ENCODE assay signal across 18 cellular contexts in the genomic region with DNA sequence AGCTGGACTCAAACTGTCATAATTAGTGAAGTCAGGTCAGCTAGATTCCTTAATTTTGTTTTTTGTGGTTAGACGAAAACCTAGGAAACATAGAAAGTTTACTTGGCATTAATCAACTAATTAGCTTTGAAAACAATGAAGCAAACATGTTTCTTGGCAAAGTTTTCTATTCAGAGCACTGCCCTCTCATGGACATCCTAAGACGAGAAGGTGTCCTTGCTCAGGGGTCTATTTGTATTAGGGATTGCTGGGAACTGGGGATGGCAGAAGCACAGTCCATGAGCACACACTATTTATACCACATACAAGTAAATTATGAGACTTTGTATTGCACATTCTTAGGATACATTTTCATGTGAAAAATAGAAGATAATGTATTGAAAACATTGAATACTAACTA. TPM values are rescaled to one million over a fixed set of nuclear protein-coding genes. Genes with fewer than 3 reads are reported as not detected.
A peak's percentile ranks its signal among the peaks of the same experiment; 100 is the strongest.
DNase-seq lines count a peak whose midpoint lies in the region; ATAC-seq, FAIRE-seq and TF ChIP-seq lines count a peak whose summit lies in the region.
"Had no signal": no experiment of that assay in that cellular context is flagged by ENCODE, and none has a peak within 500 bp of the region (broad histone marks: within the 10 kb centered on the region; RNA-seq: fewer than 3 reads in every experiment).

No MANE protein-coding gene starts in this region.

- H3K9ac ChIP-seq in KMS-11 (no peak overlapping the region), GM12878 (ENCODE audit: control insufficient read depth, insufficient read depth, low read length) (no peak overlapping the region)

- no peak overlapping the region for H2AFZ ChIP-seq in KMS-11 (ENCODE audit: low read depth)
- no peak overlapping the region for H2AFZ ChIP-seq in GM12878 (ENCODE audit: control insufficient read depth, low read depth, low read length)

- no peaks in the 10 kb centered on the region for H4K20me1 ChIP-seq in KMS-11 (ENCODE audit: insufficient read depth)
- no peaks in the 10 kb centered on the region for H4K20me1 ChIP-seq in GM12878 (ENCODE audit: control insufficient read depth, insufficient read depth)

- no peaks in the 10 kb centered on the region for H3K9me3 Mint-ChIP-seq in neural crest cell
- H3K9me3 Mint-ChIP-seq: activated T-helper 17 cell treated with anti-CD3 and anti-CD28 coated beads, Interleukin-2, amount 50 U/mL, for 72 hours; CD4-positive, alpha-beta memory T cell; IgD-negative memory B cell; memory B cell had no signal

- H3K4me2 ChIP-seq in KMS-11: no peak overlapping the region
- H3K4me2 ChIP-seq in GM12878 (ENCODE audit: control insufficient read depth, insufficient read depth): no peak overlapping the region

- H3K36me3 Mint-ChIP-seq in neural crest cell (ENCODE audit: low read depth): no peaks in the 10 kb centered on the region
- H3K36me3 Mint-ChIP-seq: IgD-negative memory B cell had no signal

- no peaks in the 10 kb centered on the region for H3K9me3 ChIP-seq in GM12878 (replicated peaks; ENCODE audit: control insufficient read depth, insufficient read depth, low read length)
- H3K9me3 ChIP-seq: sigmoid colon, suprapubic skin had no signal

- CTCF ChIA-PET in GM12878 (lab: Yijun Ruan, JAX): interaction anchor here (0.9 to 2.8 kb wide), 5 partner anchors 11 to 92 kb away, joined by 3 to 9 read pairs (median 4); no protein-coding TSS in a partner anchor

- H3K4me3 Mint-ChIP-seq in neural crest cell: no peak overlapping the region
- H3K4me3 Mint-ChIP-seq: IgD-negative memory B cell, memory B cell had no signal

- ATAC-seq in GM12878: no peak
- ATAC-seq in stimulated activated naive CD8-positive, alpha-beta T cell treated with anti-CD3 and anti-CD28 coated beads, Interleukin-15, Interleukin-2, amounts not matched to agents 100 U/mL and 50 U/mL, for 24 hours: no peak
- ATAC-seq: activated T-helper 17 cell treated with anti-CD3 and anti-CD28 coated beads, Interleukin-2, amount 50 U/mL, for 72 hours had no signal

- peak; percentile 20; the same call in 1 of the 2 replicates for TF ChIP-seq RAD21 in GM12878 (IDR thresholded peaks at IDR 0.05; ENCODE audit: insufficient read depth, low read depth, low read length)

- BruUV-seq in GM12878 (replicated peaks; lab: Mats Ljungman, UMichigan): no TSS peak

- SMC1A ChIA-PET in GM12878 (lab: Charles Lee; ENCODE audit: uncharacterized antibody, unreplicated experiment): interaction anchor here (0.7 to 2.8 kb wide), 10 partner anchors 9 to 589 kb away, joined by 3 to 35 read pairs (median 4); a partner anchor contains a TSS

- H3K27me3 ChIP-seq in KMS-11 (ENCODE audit: insufficient read depth, low read depth) (no peaks in the 10 kb centered on the region), GM12878 (replicated peaks in 1 of 2; ENCODE audit: control insufficient read depth in 2 of 2, insufficient read depth in 2 of 2, low read length in 1 of 2) (no peaks in the 10 kb centered on the region)
- H3K27me3 ChIP-seq: sigmoid colon, suprapubic skin had no signal

- TF ChIP-seq EP300 in GM12878 (IDR thresholded peaks at IDR 0.05; ENCODE audit: borderline replicate concordance in 1 of 2, control insufficient read depth in 1 of 2, low read depth in 2 of 2, low read length in 2 of 2): no peak

- POLR2A ChIA-PET in GM12878 (lab: Charles Lee): interaction anchor here (1.5 kb wide), 1 partner anchor 330 kb away, joined by 3 read pairs; a partner anchor contains a TSS

- H3K27ac ChIP-seq in KMS-11 (no peak overlapping the region), GM12878 (ENCODE audit: control insufficient read depth, insufficient read depth) (no peak overlapping the region)
- H3K27ac ChIP-seq: sigmoid colon, suprapubic skin had no signal

- H3K36me3 ChIP-seq in KMS-11 (ENCODE audit: insufficient read depth) (no peaks in the 10 kb centered on the region), GM12878 (ENCODE audit: control insufficient read depth in 2 of 2, insufficient read depth in 2 of 2, low read length in 1 of 2) (no peaks in the 10 kb centered on the region; a peak in 1 of 4 replicates)

- no peak for TF ChIP-seq POLR2A in GM12878 (IDR thresholded peaks at IDR 0.05; ENCODE audit: low read depth, low read length)

- in situ Hi-C loops in GM12878 (cut with MboI): loop anchor here (5.0 kb wide), 1 partner anchor 430 kb away; a partner anchor contains a TSS

- TF ChIP-seq CTCF in KMS-11 (conservative IDR thresholded peaks at IDR 0.05; ENCODE audit: low read depth, low read length): 0 out of 2 replicates have a peak, but pooled peaks have one; percentile 8
- TF ChIP-seq CTCF in GM12878 (IDR thresholded peaks at IDR 0.05 in 2 of 3, conservative IDR thresholded peaks at IDR 0.05 in 1 of 3; ENCODE audit: control insufficient read depth in 2 of 3, extremely low read depth in 1 of 3, insufficient read depth in 1 of 3, low read depth in 3 of 3, low read length in 3 of 3): peak in 2 of 3 experiments; percentile 1 to 15; a peak in 1 of 6 replicates
- TF ChIP-seq CTCF in neural crest cell (conservative IDR thresholded peaks at IDR 0.05): peak; percentile 17

- no peaks in the 10 kb centered on the region for H3K27me3 Mint-ChIP-seq in neural crest cell (ENCODE audit: low read depth)
- H3K27me3 Mint-ChIP-seq: activated T-helper 17 cell treated with anti-CD3 and anti-CD28 coated beads, Interleukin-2, amount 50 U/mL, for 72 hours; CD4-positive, alpha-beta memory T cell; IgD-negative memory B cell; memory B cell had no signal

- WGBS in GM12878 (ENCODE audit: insufficient coverage, insufficient replicate concordance, low lambda C conversion rate, missing lambda C conversion rate): 64% methylated on average over 2 of the region's 2 CpGs

- intact Hi-C loops in GM12878 (cut with micrococcal nuclease; ENCODE audit: unreplicated experiment) (loop anchor here (5.0 to 10.0 kb wide), 2 partner anchors 155 to 253 kb away; a partner anchor contains a TSS), posterior cingulate gyrus (cut with DNase I) (loop anchor here (5.0 kb wide), 1 partner anchor 155 kb away; a partner anchor contains a TSS)

- peak; percentile 27 for DNase-seq in ELR (ENCODE audit: low read depth)
- DNase-seq in GM12878 (ENCODE audit: low read depth, low spot score): no peak
- no peak for DNase-seq in neural crest cell (ENCODE audit: low read depth, low spot score)
- DNase-seq in NCI-H2196 treated with DMSO at 0.1 percent for 48 hours (lab: John Stamatoyannopoulos, UW; ENCODE audit: unreplicated experiment): no peak
- no peak for DNase-seq in posterior cingulate gyrus
- DNase-seq in stimulated activated naive CD8-positive, alpha-beta T cell treated with anti-CD3 and anti-CD28 coated beads, Interleukin-15, Interleukin-2, amounts not matched to agents 100 U/mL and 50 U/mL, for 24 hours: no peak
- DNase-seq: activated CD8-positive, alpha-beta memory T cell treated with anti-CD3 and anti-CD28 coated beads for 24 hours; CD4-positive, alpha-beta memory T cell; glutamatergic neuron; NCI-H1092 treated with DMSO at 0.1 percent for 48 hours; NCI-H2171 treated with DMSO at 0.1 percent for 48 hours; sigmoid colon had no signal

- H3K4me3 ChIP-seq in KMS-11 (IDR thresholded peaks at IDR 0.05; ENCODE audit: insufficient read depth, low read depth, low read length) (no peak overlapping the region), GM12878 (no peak overlapping the region)
- H3K4me3 ChIP-seq: sigmoid colon, suprapubic skin had no signal

- RAD21 ChIA-PET in GM12878 (lab: Charles Lee; ENCODE audit: unreplicated experiment): interaction anchor here (1.2 to 1.3 kb wide), 2 partner anchors 92 to 98 kb away, joined by 4 read pairs; no protein-coding TSS in a partner anchor

- H3K4me1 ChIP-seq in KMS-11 (ENCODE audit: low read depth, poor library complexity, severe bottlenecking): peaks cover 11% of the 10 kb centered on the region
- H3K4me1 ChIP-seq in GM12878 (ENCODE audit: control insufficient read depth, insufficient read depth, low read length): peaks cover 10% of the 10 kb centered on the region

- no peak overlapping the region for H3K27ac Mint-ChIP-seq in neural crest cell (ENCODE audit: unreplicated experiment)
- H3K27ac Mint-ChIP-seq: CD4-positive, alpha-beta memory T cell; IgD-negative memory B cell; memory B cell had no signal

- FAIRE-seq in GM12878 (lab: Jason Lieb, UNC): no peak
- FAIRE-seq: endothelial cell of umbilical vein had no signal

- H3K79me2 ChIP-seq in KMS-11 (ENCODE audit: insufficient read depth, low read depth) (no peaks in the 10 kb centered on the region), GM12878 (ENCODE audit: control insufficient read depth, insufficient read depth, low read length) (no peaks in the 10 kb centered on the region)

- H3K4me1 Mint-ChIP-seq in neural crest cell: peaks cover 19% of the 10 kb centered on the region

RNA-seq across cellular contexts. Expression of a gene that starts 49.7 kb away (rescaled TPM):
- 71.0 and 84.3 TPM in 2 replicates for total RNA-seq in GM12878 (2013; cell fraction: nucleolus; rRNA removed)
- total RNA-seq in GM12878 (2014; rRNA removed) (19.4 and 21.4 TPM in 2 replicates), GM12878 (2014; rRNA removed; fragmentation: Illumina TruSeq; extraction: Trizol) (22.1 and 22.9 TPM in 2 replicates), GM12878 (2021) (13.1 and 14.4 TPM in 2 replicates), neural crest cell (15.7 and 17.8 TPM in 2 replicates)
- 9.4 TPM for polyA plus RNA-seq in GM12878 (2011; ENCODE audit: low read depth)
- polyA plus RNA-seq in GM12878 (2011; rRNA removed) (25.6 and 35.4 TPM in 2 replicates), GM12878 (2014; fragmentation: Illumina TruSeq; extraction: Trizol) (23.2 and 25.0 TPM in 2 replicates), GM12878 (2014; fragmentation: Nextera tagmentation; extraction: Ambion mirVana) (10 to 100 TPM; 16.6 to 24.7 TPM), GM12878 (2014; rRNA removed) (13.7 and 16.6 TPM in 2 replicates), GM12878 (2016; fragmentation: Nextera tagmentation; extraction: Ambion mirVana) (10 to 100 TPM; 21.4 to 22.2 TPM)
- polyA plus RNA-seq in GM12878 (2011; cell fraction: cytosol; rRNA removed): 12.8 and 14.3 TPM in 2 replicates
- 21.7 and 23.7 TPM in 2 replicates for polyA plus RNA-seq in GM12878 (2011; cell fraction: nucleus; rRNA removed)
- polyA plus RNA-seq in GM12878 (2012): 8.6 and 10.2 TPM in 2 replicates
- polyA minus RNA-seq in GM12878 (2011; rRNA and poly(A)+ RNA removed): 13.7 and 22.7 TPM in 2 replicates
- polyA minus RNA-seq in GM12878 (2011; cell fraction: cytosol; rRNA and poly(A)+ RNA removed): 6.1 and 10.2 TPM in 2 replicates
- polyA minus RNA-seq in GM12878 (2011; cell fraction: nucleus; rRNA and poly(A)+ RNA removed): 16.0 and 41.7 TPM in 2 replicates

RNA-seq across cellular contexts. Expression of a gene that starts 56.3 kb away (rescaled TPM):
- total RNA-seq in GM12878 (2013; cell fraction: nucleolus; rRNA removed): 2.4 and 2.8 TPM in 2 replicates
- total RNA-seq in GM12878 (2014; rRNA removed) (0.73 and 1.0 TPM in 2 replicates), GM12878 (2014; rRNA removed; fragmentation: Illumina TruSeq; extraction: Trizol) (0.83 and 0.98 TPM in 2 replicates), GM12878 (2021) (0.66 and 0.87 TPM in 2 replicates), neural crest cell (0.20 and 0.28 TPM in 2 replicates)
- polyA plus RNA-seq in GM12878 (2011; ENCODE audit: low read depth): 0.21 TPM
- polyA plus RNA-seq in GM12878 (2011; rRNA removed) (0.68 and 1.1 TPM in 2 replicates), GM12878 (2014; fragmentation: Illumina TruSeq; extraction: Trizol) (0.65 and 0.72 TPM in 2 replicates), GM12878 (2014; fragmentation: Nextera tagmentation; extraction: Ambion mirVana) (1 to 10 TPM; 1.4 to 2.4 TPM), GM12878 (2014; rRNA removed) (0.39 and 0.65 TPM in 2 replicates), GM12878 (2016; fragmentation: Nextera tagmentation; extraction: Ambion mirVana) (1 to 10 TPM in 1 of 2 experiments, under 1 TPM in 1; 0.34 to 1.0 TPM)
- 0.05 and 0.12 TPM in 2 replicates for polyA plus RNA-seq in GM12878 (2011; cell fraction: cytosol; rRNA removed)
- 1.3 and 1.6 TPM in 2 replicates for polyA plus RNA-seq in GM12878 (2011; cell fraction: nucleus; rRNA removed)
- polyA plus RNA-seq in GM12878 (2012): 0.52 and 0.70 TPM in 2 replicates
- 0.29 and 1.3 TPM in 2 replicates for polyA minus RNA-seq in GM12878 (2011; rRNA and poly(A)+ RNA removed)
- polyA minus RNA-seq in GM12878 (2011; cell fraction: cytosol; rRNA and poly(A)+ RNA removed): not detected in 2 replicates
- 0.97 and 2.9 TPM in 2 replicates for polyA minus RNA-seq in GM12878 (2011; cell fraction: nucleus; rRNA and poly(A)+ RNA removed)
- polyA plus RNA-seq: CD4-positive, alpha-beta memory T cell had no signal
